In the genomic region with DNA sequence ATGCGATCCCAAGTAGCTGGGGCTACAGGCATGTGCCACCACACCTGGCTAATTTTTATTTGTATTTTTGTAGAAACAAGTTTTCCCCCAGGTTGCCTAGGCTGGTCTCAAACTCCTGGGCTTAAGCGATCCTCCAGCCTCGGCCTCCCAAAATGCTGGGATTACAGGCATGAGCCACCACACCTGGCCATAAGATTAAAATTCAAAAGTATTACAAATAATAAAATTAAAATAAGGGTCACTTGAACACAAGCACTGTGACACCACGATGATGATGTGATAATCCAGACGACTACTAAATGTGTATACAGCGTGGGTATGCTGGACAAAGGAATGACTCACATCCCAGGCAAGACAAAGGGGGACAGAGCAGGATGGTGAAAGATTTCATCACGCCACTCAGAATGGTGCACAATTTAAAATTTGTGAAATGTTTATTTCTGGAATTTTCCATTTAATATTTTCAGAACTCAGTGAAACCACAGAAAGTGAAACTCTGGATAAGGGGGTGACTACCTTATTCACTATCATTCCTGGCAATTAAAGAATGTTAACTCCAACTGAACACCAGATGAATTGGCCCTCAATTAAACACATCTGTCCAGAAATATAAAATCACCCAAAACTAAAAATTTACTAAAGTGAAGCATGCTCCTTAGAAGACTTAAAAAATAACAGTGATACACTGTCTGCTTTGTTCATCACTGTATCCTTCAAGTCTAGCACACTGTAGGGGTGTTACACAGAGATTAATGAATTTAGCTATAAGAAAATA, we compare ENCODE assay signal across 8 cellular contexts. TPM values are rescaled to one million over a fixed set of nuclear protein-coding genes. Genes with fewer than 3 reads are reported as not detected.
A peak's percentile ranks its signal among the peaks of the same experiment; 100 is the strongest.
DNase-seq lines count a peak whose midpoint lies in the region; ATAC-seq and TF ChIP-seq lines count a peak whose summit lies in the region.

No MANE protein-coding gene starts in this region.

- TF ChIP-seq RAD21 in IMR-90 (IDR thresholded peaks at IDR 0.05; ENCODE audit: low read length), result no peak

- no peak overlapping the region for H2AFZ ChIP-seq in IMR-90 (replicated peaks; ENCODE audit: low read length, poor library complexity)

- H3K4me1 Mint-ChIP-seq in naive thymus-derived CD8-positive, alpha-beta T cell, result peaks cover 18 to 76% (median 47%) of the 10 kb centered on the region in 4 donors

- peak overlapping the region in 1 of 2 experiments; percentile 76; a peak in 2 of 4 replicates for H4K8ac ChIP-seq in IMR-90 (ENCODE audit: low read depth in 2 of 2, low read length in 2 of 2)

- BruUV-seq in IMR-90 (replicated peaks; lab: Mats Ljungman, UMichigan), result no TSS peak

- H3K36me3 Mint-ChIP-seq in naive thymus-derived CD8-positive, alpha-beta T cell, result peaks cover 0 to 3% (median 0%) of the 10 kb centered on the region in 3 donors

- H3K4me3 Mint-ChIP-seq in naive thymus-derived CD8-positive, alpha-beta T cell, result peak overlapping the region in 1 of 10 donors; percentile 14

- TF ChIP-seq CTCF in BE2C (IDR thresholded peaks at IDR 0.05; ENCODE audit: low read depth, low read length) (no peak), IMR-90 (conservative IDR thresholded peaks at IDR 0.05; ENCODE audit: low read depth, low read length) (no peak), left lung (IDR thresholded peaks at IDR 0.05) (no peak)

- H2BK120ac ChIP-seq in IMR-90 (ENCODE audit: low read depth, low read length), result no peak overlapping the region

- H3K9ac ChIP-seq in IMR-90 (ENCODE audit: low read depth, low read length), result no peak overlapping the region

- 0 out of 2 replicates have a peak overlapping the region, but pooled peaks have one; percentile 7 for H3K14ac ChIP-seq in IMR-90 (replicated peaks; ENCODE audit: low read depth, low read length)

- H2AK9ac ChIP-seq in IMR-90 (replicated peaks; ENCODE audit: low read depth, low read length, poor library complexity), result no peak overlapping the region

- H3K4me3 ChIP-seq in BE2C (ENCODE audit: low read depth, low read length) (0 out of 2 replicates have a peak overlapping the region, but pooled peaks have one; percentile 3), IMR-90 (ENCODE audit: insufficient read depth, low read depth, low read length) (no peak overlapping the region), left lung (no peak overlapping the region)

- no peak for TF ChIP-seq POLR2A in IMR-90 (IDR thresholded peaks at IDR 0.05; ENCODE audit: low read depth, low read length)

- CTCF ChIA-PET in IMR-90 (lab: Yijun Ruan, JAX), result interaction anchor here (0.8 kb wide), 1 partner anchor 9 kb away, joined by 3 read pairs; no protein-coding TSS in a partner anchor

- no peak overlapping the region for H3K27ac ChIP-seq in IMR-90 (ENCODE audit: insufficient read depth, low read length)
- peak overlapping the region; percentile 21 to 52 for H3K27ac ChIP-seq in left lung

- intact Hi-C loops in IMR-90 (cut with micrococcal nuclease) (no loop called here), left lung (cut with DNase I) (no loop called here)

- in situ Hi-C loops in IMR-90 (cut with MboI; ENCODE audit: low sequenced_read_pairs), result no loop called here

- H3K4me1 ChIP-seq in BE2C (peaks cover 51% of the 10 kb centered on the region), IMR-90 (ENCODE audit: control insufficient read depth, insufficient read depth, low read length) (peaks cover 12% of the 10 kb centered on the region), left lung (peaks cover 17 to 97% of the 10 kb centered on the region in 2 donors)

- H3K4ac ChIP-seq in IMR-90 (ENCODE audit: low read depth, low read length), result peak overlapping the region; percentile 5; the same call in 1 of the 2 replicates

- 0 out of 2 replicates have a peak overlapping the region, but pooled peaks have one; percentile 23 for H2AK5ac ChIP-seq in IMR-90 (ENCODE audit: low read depth, low read length)

- H4K91ac ChIP-seq in IMR-90 (ENCODE audit: insufficient read depth, low read depth, low read length), result no peak overlapping the region; the same call in 1 of the 2 replicates

- H3K23ac ChIP-seq in IMR-90 (ENCODE audit: low read depth, low read length), result no peak overlapping the region

- ATAC-seq in IMR-90 (ENCODE audit: low read depth) (peak; percentile 47; the same call in 1 of the 2 replicates), left lung (peak; percentile 65), GM21723 (IDR thresholded peaks at IDR 0.05; ENCODE audit: unreplicated experiment) (no peak)
- no peak for ATAC-seq in naive thymus-derived CD8-positive, alpha-beta T cell

- peak overlapping the region in 3 of 10 donors; percentile 17 to 76 (median 25) for H3K27ac Mint-ChIP-seq in naive thymus-derived CD8-positive, alpha-beta T cell

- H3K18ac ChIP-seq in IMR-90 (ENCODE audit: low read depth, low read length), result no peak overlapping the region

- POLR2A ChIA-PET in IMR-90 (lab: Charles Lee; ENCODE audit: unreplicated experiment), result interaction anchor here (0.6 kb wide), 1 partner anchor 438 kb away, joined by 17 read pairs; no protein-coding TSS in a partner anchor
- POLR2A ChIA-PET in naive thymus-derived CD8-positive, alpha-beta T cell (lab: Charles Lee), result interaction anchor here (1.0 kb wide), 1 partner anchor 9 kb away, joined by 4 read pairs; no protein-coding TSS in a partner anchor

- dilution Hi-C loops in IMR-90 (cut with HindIII; ENCODE audit: low sequenced_read_pairs, unreplicated experiment), result no loop called here

- no peak overlapping the region for H2BK20ac ChIP-seq in IMR-90 (ENCODE audit: low read depth, low read length)

- H3K27me3 Mint-ChIP-seq in naive thymus-derived CD8-positive, alpha-beta T cell, result no peaks in the 10 kb centered on the region

- WGBS in IMR-90 (ENCODE audit: extremely low coverage in 2 of 2, insufficient read length in 1 of 2), 2 experiments, result 6% methylated on average over 3 of the region's 7 CpGs; no CpG with 5 or more reads in 1 of the 2 experiments

- no peak overlapping the region for H4K5ac ChIP-seq in IMR-90 (ENCODE audit: low read depth, low read length)

- H3K9me1 ChIP-seq in IMR-90 (ENCODE audit: insufficient read depth, low read length), result peaks cover 11% of the 10 kb centered on the region

- no peaks in the 10 kb centered on the region for H3K9me3 ChIP-seq in BE2C
- H3K9me3 ChIP-seq in IMR-90 (ENCODE audit: control insufficient read depth, insufficient read depth, low read length), result no peaks in the 10 kb centered on the region
- no peaks in the 10 kb centered on the region for H3K9me3 ChIP-seq in left lung

- H3K36me3 ChIP-seq in BE2C (peaks cover 2% of the 10 kb centered on the region), IMR-90 (ENCODE audit: control insufficient read depth, insufficient read depth, low read length) (no peaks in the 10 kb centered on the region), left lung (no peaks in the 10 kb centered on the region)

- no peak overlapping the region for H2BK15ac ChIP-seq in IMR-90 (ENCODE audit: low read depth, low read length)

- peak overlapping the region; percentile 22; the same call in 1 of the 2 replicates for H3K4me2 ChIP-seq in IMR-90 (ENCODE audit: low read depth, low read length)

- H3K27me3 ChIP-seq in BE2C (no peaks in the 10 kb centered on the region), IMR-90 (ENCODE audit: control insufficient read depth, insufficient read depth, low read length) (no peaks in the 10 kb centered on the region), left lung (no peaks in the 10 kb centered on the region)

- no peaks in the 10 kb centered on the region for H3K9me3 Mint-ChIP-seq in naive thymus-derived CD8-positive, alpha-beta T cell

- DNase-seq in BE2C (peak; percentile 43), IMR-90 (peak; percentile 81), amniotic epithelial cell (ENCODE audit: low read depth) (peak; percentile 80), left lung (no peak), NCI-H1105 treated with DMSO at 0.1 percent for 48 hours (lab: John Stamatoyannopoulos, UW) (no peak), OCI-M2 (lab: John Stamatoyannopoulos, UW; ENCODE audit: unreplicated experiment) (no peak)
- no peak for DNase-seq in naive thymus-derived CD8-positive, alpha-beta T cell

- peaks cover 25 to 63% of the 10 kb centered on the region in 2 experiments for H3K79me1 ChIP-seq in IMR-90 (ENCODE audit: low read depth in 1 of 2, low read length in 2 of 2)

- H4K20me1 ChIP-seq in IMR-90 (ENCODE audit: insufficient read depth, low read length), result peaks cover 72% of the 10 kb centered on the region

- no peak overlapping the region for H2BK5ac ChIP-seq in IMR-90 (ENCODE audit: low read depth, low read length, poor library complexity, severe bottlenecking)

- no peak overlapping the region for H3K56ac ChIP-seq in IMR-90 (ENCODE audit: extremely low read depth, insufficient read depth, low read length)

TF ChIP-seq in IMR-90, 13 proteins besides CTCF, POLR2A, EP300 and RAD21 (continues in another document):
- TF ChIP-seq NFE2L2 (IDR thresholded peaks at IDR 0.05; ENCODE audit: low read depth, low read length), result no peak
- no peak for TF ChIP-seq MAZ (IDR thresholded peaks at IDR 0.05; ENCODE audit: borderline replicate concordance, low read depth, low read length)
- TF ChIP-seq FOS (IDR thresholded peaks at IDR 0.05; ENCODE audit: low read depth, low read length), result peak; percentile 77
- no peak for TF ChIP-seq MAFK (IDR thresholded peaks at IDR 0.05; ENCODE audit: low read depth, low read length)
- TF ChIP-seq CHD1 (IDR thresholded peaks at IDR 0.05; ENCODE audit: low read depth, low read length), result no peak
- no peak for TF ChIP-seq MXI1 (IDR thresholded peaks at IDR 0.05; ENCODE audit: borderline replicate concordance, low read depth, low read length)
- TF ChIP-seq RFX5 (IDR thresholded peaks at IDR 0.05; ENCODE audit: low read depth, low read length), result no peak
- no peak for TF ChIP-seq SMC3 (IDR thresholded peaks at IDR 0.05; ENCODE audit: low read depth, low read length)
- TF ChIP-seq CEBPB (IDR thresholded peaks at IDR 0.05; ENCODE audit: low read depth, low read length), result peak; percentile 84
- no peak for TF ChIP-seq ELK1 (IDR thresholded peaks at IDR 0.05; ENCODE audit: borderline replicate concordance, low read depth, low read length)

RNA-seq across cellular contexts. Expression of gene B4GALT5, which starts 13.1 kb away (rescaled TPM):
- 36.9 TPM for polyA plus RNA-seq in BE2C (2012; ENCODE audit: insufficient read depth, insufficient read length, low read depth)
- total RNA-seq in IMR-90 (2012; rRNA removed), result 11.3 and 13.9 TPM in 2 replicates
- polyA plus RNA-seq in IMR-90 (2012; rRNA removed), result 18.4 and 20.4 TPM in 2 replicates
- 9.7 and 11.1 TPM in 2 replicates for polyA plus RNA-seq in IMR-90 (2012; cell fraction: cytosol; rRNA removed)
- polyA plus RNA-seq in IMR-90 (2012; cell fraction: nucleus; rRNA removed; ENCODE audit: low replicate concordance), result 6.4 and 14.9 TPM in 2 replicates
- total RNA-seq in left lung, result 10 to 100 TPM; 38.4 to 51.0 TPM
- 1 to 10 TPM; 6.0 to 6.8 TPM for total RNA-seq in naive thymus-derived CD8-positive, alpha-beta T cell
- polyA plus RNA-seq in naive thymus-derived CD8-positive, alpha-beta T cell, result 1 to 10 TPM in 1 of 3 donors, under 1 TPM in 2; 0.34 to 1.4 (median 0.73) TPM

Comparison
In these comparisons a context has a peak if more than half of its experiments do, and no peak if none do; other contexts are left out.
1. DNase-seq: peak in BE2C (single experiment), IMR-90 (single experiment) and amniotic epithelial cell (single experiment); none in left lung (0 of 2), NCI-H1105 treated with DMSO at 0.1 percent for 48 hours (single experiment), OCI-M2 (single experiment) and naive thymus-derived CD8-positive, alpha-beta T cell (0 of 10).
2. ATAC-seq: peak in IMR-90 (single experiment) and left lung (single experiment); none in GM21723 (single experiment) and naive thymus-derived CD8-positive, alpha-beta T cell (0 of 2).